ENCODE assay signal across 8 cellular contexts in genomic region chr19:21835429-21835809, GRCh38. TPM values are rescaled to one million over a fixed set of nuclear protein-coding genes. Genes with fewer than 3 reads are reported as not detected.
DNase-seq lines count a peak whose midpoint lies in the region; ATAC-seq and TF ChIP-seq lines count a peak whose summit lies in the region.

No MANE protein-coding gene starts in this region.

- intact Hi-C loops in right lobe of liver (cut with DNase I) = no loop called here

- CTCF ChIA-PET in activated naive CD4-positive, alpha-beta T cell treated with anti-CD3 and anti-CD28 coated beads, Interleukin-2, amount 10 ng/mL, durations not matched to agents 7 days and 5 days (lab: Charles Lee) = interaction anchor here (1.7 kb wide), 1 partner anchor 16 kb away, joined by 4 read pairs; no protein-coding TSS in a partner anchor

- H3K9me3 ChIP-seq in right lobe of liver = no peaks in the 10 kb centered on the region
- peaks cover 0 to 9% (median 4%) of the 10 kb centered on the region in 4 donors for H3K9me3 ChIP-seq in upper lobe of left lung

- TF ChIP-seq CTCF in right lobe of liver (IDR thresholded peaks at IDR 0.05) = no peak
- TF ChIP-seq CTCF in upper lobe of left lung (IDR thresholded peaks at IDR 0.05) = no peak

- H3K36me3 ChIP-seq in right lobe of liver (no peaks in the 10 kb centered on the region), upper lobe of left lung (peaks cover 0 to 5% (median 2%) of the 10 kb centered on the region in 4 donors)

- ATAC-seq in right lobe of liver (no peak), upper lobe of left lung (ENCODE audit: low FRiP score in 2 of 2) (no peak), HG02973 (IDR thresholded peaks at IDR 0.05; ENCODE audit: unreplicated experiment) (no peak)

- TF ChIP-seq EP300 in upper lobe of left lung (IDR thresholded peaks at IDR 0.05) = no peak

- no peaks in the 10 kb centered on the region for H3K4me1 ChIP-seq in right lobe of liver
- peaks cover 4 to 11% (median 7%) of the 10 kb centered on the region in 4 donors for H3K4me1 ChIP-seq in upper lobe of left lung

- WGBS in adipose tissue, 3 donors = 5 to 10% (median 5%) methylated on average over 23 of the region's 23 CpGs
- 15% methylated on average over 18 of the region's 23 CpGs for WGBS in right lobe of liver (ENCODE audit: insufficient coverage, low coverage, low lambda C conversion rate, missing lambda C conversion rate)
- 9% methylated on average over 18 to 23 of the region's 23 CpGs for WGBS in upper lobe of left lung, 2 donors

- peaks cover 27% of the 10 kb centered on the region for H3K4me1 Mint-ChIP-seq in activated naive CD4-positive, alpha-beta T cell treated with anti-CD3 and anti-CD28 coated beads, Interleukin-2, amount 10 ng/mL, durations not matched to agents 7 days and 5 days

- peak overlapping the region; percentile 42 to 52 (median 48) for H3K4me3 ChIP-seq in right lobe of liver
- H3K4me3 ChIP-seq in upper lobe of left lung = peak overlapping the region; percentile 58 to 74 (median 66)

- peak overlapping the region; percentile 94 for H3K4me3 Mint-ChIP-seq in activated naive CD4-positive, alpha-beta T cell treated with anti-CD3 and anti-CD28 coated beads, Interleukin-2, amount 10 ng/mL, durations not matched to agents 7 days and 5 days

- peak overlapping the region; percentile 99 for H3K27ac Mint-ChIP-seq in activated naive CD4-positive, alpha-beta T cell treated with anti-CD3 and anti-CD28 coated beads, Interleukin-2, amount 10 ng/mL, durations not matched to agents 7 days and 5 days

- peaks cover 69% of the 10 kb centered on the region for H3K36me3 Mint-ChIP-seq in activated naive CD4-positive, alpha-beta T cell treated with anti-CD3 and anti-CD28 coated beads, Interleukin-2, amount 10 ng/mL, durations not matched to agents 7 days and 5 days

- TF ChIP-seq POLR2A in right lobe of liver (IDR thresholded peaks at IDR 0.05) (no peak), upper lobe of left lung (IDR thresholded peaks at IDR 0.05) (no peak)

- H3K27ac ChIP-seq in adipose tissue (ENCODE audit: low read depth, low read length) (peak overlapping the region; percentile 84), right lobe of liver (peak overlapping the region; percentile 39 to 83 (median 73)), upper lobe of left lung (peak overlapping the region; percentile 91 to 93 (median 92))

- H3K27me3 ChIP-seq in right lobe of liver = no peaks in the 10 kb centered on the region
- no peaks in the 10 kb centered on the region for H3K27me3 ChIP-seq in upper lobe of left lung

- no peak for DNase-seq in activated naive CD4-positive, alpha-beta T cell treated with anti-CD3 and anti-CD28 coated beads, Interleukin-2, amount 10 ng/mL, durations not matched to agents 7 days and 5 days
- no peak for DNase-seq in activated naive CD4-positive, alpha-beta T cell (lab: John Stamatoyannopoulos, UW)
- DNase-seq in right lobe of liver = no peak
- DNase-seq in upper lobe of left lung = no peak
- no peak for DNase-seq in COR-L47 (lab: John Stamatoyannopoulos, UW)
- no peak for DNase-seq in OCI-M1 (lab: John Stamatoyannopoulos, UW)

- H3K27me3 Mint-ChIP-seq in activated naive CD4-positive, alpha-beta T cell treated with anti-CD3 and anti-CD28 coated beads, Interleukin-2, amount 10 ng/mL, durations not matched to agents 7 days and 5 days = no peaks in the 10 kb centered on the region

- peaks cover 27% of the 10 kb centered on the region for H3K9me3 Mint-ChIP-seq in activated naive CD4-positive, alpha-beta T cell treated with anti-CD3 and anti-CD28 coated beads, Interleukin-2, amount 10 ng/mL, durations not matched to agents 7 days and 5 days

RNA-seq across cellular contexts. Expression of gene ZNF43, which starts 0.6 kb away (rescaled TPM):
- polyA plus RNA-seq in adipose tissue = 1 to 10 TPM; 2.0 to 4.0 (median 2.6) TPM
- total RNA-seq in right lobe of liver = 1 to 10 TPM in 4 of 6 experiments, under 1 TPM in 2; 0.49 to 1.5 (median 1.2) TPM
- total RNA-seq in upper lobe of left lung = 10 to 100 TPM in 5 of 6 donors, 1 to 10 TPM in 1; 8.8 to 35.6 (median 11.6) TPM
